In the genomic region with DNA sequence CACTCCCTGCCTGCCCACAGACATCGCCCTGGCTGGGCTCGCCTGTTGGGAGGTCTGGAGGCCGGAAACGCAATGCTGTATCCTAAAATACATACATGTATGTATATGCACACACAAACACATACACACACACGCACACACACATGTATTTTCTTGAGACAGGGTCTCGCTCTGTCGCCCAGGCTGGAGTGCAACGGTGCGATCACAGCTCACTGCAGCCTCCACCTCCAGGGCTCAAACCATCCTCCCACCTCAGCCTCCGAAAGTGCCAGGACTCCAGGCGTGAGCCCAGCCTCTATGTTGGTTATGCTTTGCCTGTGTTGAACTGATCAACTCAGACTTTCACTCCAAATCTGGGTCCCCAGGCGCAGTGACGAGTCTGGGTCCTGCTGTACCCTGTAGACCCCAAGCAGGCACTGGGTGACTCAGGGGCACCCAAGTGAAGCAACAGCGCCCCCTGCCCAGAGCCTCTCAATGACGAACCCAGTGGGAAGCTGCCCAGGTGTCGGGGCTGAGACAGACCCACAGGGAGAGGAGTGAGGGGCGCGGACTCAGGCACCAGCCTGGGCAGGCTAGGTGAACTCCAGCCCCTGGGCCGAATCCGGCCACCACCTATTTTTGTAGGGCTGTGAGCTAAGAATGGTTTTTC, we compare ENCODE assay signal across 15 cellular contexts. TPM values are rescaled to one million over a fixed set of nuclear protein-coding genes. Genes with fewer than 3 reads are reported as not detected.
DNase-seq lines count a peak whose midpoint lies in the region; ATAC-seq and TF ChIP-seq lines count a peak whose summit lies in the region.
"Had no signal": no experiment of that assay in that cellular context is flagged by ENCODE, and none has a peak within 500 bp of the region (broad histone marks: within the 10 kb centered on the region; RNA-seq: fewer than 3 reads in every experiment).

No MANE protein-coding gene starts in this region.

- H3K27ac Mint-ChIP-seq in activated CD4-positive, alpha-beta T cell treated with anti-CD3 and anti-CD28 coated beads for 36 hours, result no peak overlapping the region
- no peak overlapping the region for H3K27ac Mint-ChIP-seq in activated CD4-positive, alpha-beta T cell treated with anti-CD3 and anti-CD28 coated beads, Interleukin-2, amount 10 ng/mL, durations not matched to agents 7 days and 5 days
- H3K27ac Mint-ChIP-seq: activated B cell treated with CpG ODN at 0.5 μM for 24 hours; naive thymus-derived CD4-positive, alpha-beta T cell had no signal

- H3K27me3 ChIP-seq in GM23248 (replicated peaks; ENCODE audit: insufficient read depth), result no peaks in the 10 kb centered on the region
- peaks cover 10% of the 10 kb centered on the region for H3K27me3 ChIP-seq in kidney epithelial cell (ENCODE audit: control insufficient read depth, insufficient read depth, low read length)

- H4K20me1 ChIP-seq in GM23248 (ENCODE audit: insufficient read depth), result no peaks in the 10 kb centered on the region

- POLR2A ChIA-PET in activated CD4-positive, alpha-beta T cell treated with anti-CD3 and anti-CD28 coated beads for 36 hours (lab: Charles Lee), result no interaction called here
- POLR2A ChIA-PET in activated CD4-positive, alpha-beta T cell treated with anti-CD3 and anti-CD28 coated beads, Interleukin-2, amount 10 ng/mL, durations not matched to agents 7 days and 5 days (lab: Charles Lee), result no interaction called here
- POLR2A ChIA-PET in RWPE1 (lab: Yijun Ruan, JAX; ENCODE audit: low non-redundant PET), result no interaction called here

- peak; percentile 51 for DNase-seq in activated CD4-positive, alpha-beta T cell treated with anti-CD3 and anti-CD28 coated beads for 36 hours
- no peak for DNase-seq in activated CD4-positive, alpha-beta T cell treated with anti-CD3 and anti-CD28 coated beads, Interleukin-2, amount 10 ng/mL, durations not matched to agents 7 days and 5 days
- peak; percentile 22 for DNase-seq in GM23248
- DNase-seq in RWPE1 (ENCODE audit: low spot score), result no peak
- DNase-seq in kidney epithelial cell (ENCODE audit: low read depth), result no peak
- no peak for DNase-seq in ureter (ENCODE audit: low spot score)
- DNase-seq in SW480 (ENCODE audit: low spot score), result no peak
- no peak for DNase-seq in KG1 (lab: John Stamatoyannopoulos, UW)
- DNase-seq: activated B cell treated with CpG ODN at 0.5 μM for 24 hours; activated gamma-delta T cell; naive thymus-derived CD4-positive, alpha-beta T cell; NCI-H226; SIG-M5 had no signal

- H3K36me3 Mint-ChIP-seq in activated CD4-positive, alpha-beta T cell treated with anti-CD3 and anti-CD28 coated beads for 36 hours (ENCODE audit: low read depth), result peaks cover 5% of the 10 kb centered on the region
- H3K36me3 Mint-ChIP-seq in activated CD4-positive, alpha-beta T cell treated with anti-CD3 and anti-CD28 coated beads, Interleukin-2, amount 10 ng/mL, durations not matched to agents 7 days and 5 days (ENCODE audit: low read depth), result peaks cover 5% of the 10 kb centered on the region
- H3K36me3 Mint-ChIP-seq: IgD-negative memory B cell had no signal

- peaks cover 5% of the 10 kb centered on the region; the same call in 1 of the 2 replicates for H3F3A ChIP-seq in GM23248 (ENCODE audit: insufficient read depth)

- no peak overlapping the region for H3K9ac ChIP-seq in GM23248

- CTCF ChIA-PET in activated CD4-positive, alpha-beta T cell treated with anti-CD3 and anti-CD28 coated beads for 36 hours (lab: Charles Lee), result interaction anchor here (0.7 to 1.4 kb wide), 2 partner anchors 45 to 62 kb away, joined by 3 to 4 read pairs; no protein-coding TSS in a partner anchor
- CTCF ChIA-PET in activated CD4-positive, alpha-beta T cell treated with anti-CD3 and anti-CD28 coated beads, Interleukin-2, amount 10 ng/mL, durations not matched to agents 7 days and 5 days (lab: Charles Lee), result interaction anchor here (1.2 kb wide), 1 partner anchor 30 kb away, joined by 3 read pairs; no protein-coding TSS in a partner anchor
- CTCF ChIA-PET in RWPE1 (lab: Yijun Ruan, JAX), result interaction anchor here (0.5 kb wide), 1 partner anchor 117 kb away, joined by 3 read pairs; no protein-coding TSS in a partner anchor

- no peak overlapping the region for H3K4me2 ChIP-seq in GM23248 (ENCODE audit: unreplicated experiment)

- H3K4me3 Mint-ChIP-seq in activated CD4-positive, alpha-beta T cell treated with anti-CD3 and anti-CD28 coated beads for 36 hours, result no peak overlapping the region
- H3K4me3 Mint-ChIP-seq in activated CD4-positive, alpha-beta T cell treated with anti-CD3 and anti-CD28 coated beads, Interleukin-2, amount 10 ng/mL, durations not matched to agents 7 days and 5 days, result no peak overlapping the region
- H3K4me3 Mint-ChIP-seq: activated B cell treated with CpG ODN at 0.5 μM for 24 hours; IgD-negative memory B cell; naive thymus-derived CD4-positive, alpha-beta T cell had no signal

- no peaks in the 10 kb centered on the region for H3K9me3 Mint-ChIP-seq in activated CD4-positive, alpha-beta T cell treated with anti-CD3 and anti-CD28 coated beads for 36 hours (ENCODE audit: low read depth)
- no peaks in the 10 kb centered on the region for H3K9me3 Mint-ChIP-seq in activated CD4-positive, alpha-beta T cell treated with anti-CD3 and anti-CD28 coated beads, Interleukin-2, amount 10 ng/mL, durations not matched to agents 7 days and 5 days
- H3K9me3 Mint-ChIP-seq: activated B cell treated with CpG ODN at 0.5 μM for 24 hours; IgD-negative memory B cell; naive thymus-derived CD4-positive, alpha-beta T cell had no signal

- H3K4me3 ChIP-seq in GM23248, result no peak overlapping the region
- no peak overlapping the region for H3K4me3 ChIP-seq in kidney epithelial cell (ENCODE audit: low read depth, low read length)
- H3K4me3 ChIP-seq: thoracic aorta had no signal

- ATAC-seq in activated CD4-positive, alpha-beta T cell treated with anti-CD3 and anti-CD28 coated beads for 36 hours, result no peak
- ATAC-seq: naive thymus-derived CD4-positive, alpha-beta T cell had no signal

- H3K79me2 ChIP-seq in GM23248 (ENCODE audit: insufficient read depth), result no peaks in the 10 kb centered on the region

- in situ Hi-C loops in GM23248 (cut with MboI), result no loop called here

- H3K27me3 Mint-ChIP-seq in activated CD4-positive, alpha-beta T cell treated with anti-CD3 and anti-CD28 coated beads for 36 hours, result no peaks in the 10 kb centered on the region
- no peaks in the 10 kb centered on the region for H3K27me3 Mint-ChIP-seq in activated CD4-positive, alpha-beta T cell treated with anti-CD3 and anti-CD28 coated beads, Interleukin-2, amount 10 ng/mL, durations not matched to agents 7 days and 5 days
- H3K27me3 Mint-ChIP-seq: activated B cell treated with CpG ODN at 0.5 μM for 24 hours; IgD-negative memory B cell; naive thymus-derived CD4-positive, alpha-beta T cell had no signal

- 94 to 95% methylated on average over 20 of the region's 20 CpGs for WGBS in GM23248 (ENCODE audit: low coverage in 1 of 2, low lambda C conversion rate in 2 of 2, missing lambda C conversion rate in 2 of 2), 2 experiments

- TF ChIP-seq CTCF in RWPE1 (conservative IDR thresholded peaks at IDR 0.05; ENCODE audit: low read depth) (no peak), kidney epithelial cell (IDR thresholded peaks at IDR 0.05; ENCODE audit: insufficient read depth, low read length, poor library complexity, severe bottlenecking) (peak; percentile 35)

- no peak overlapping the region for H3K27ac ChIP-seq in GM23248
- H3K27ac ChIP-seq in RWPE1, result peak overlapping the region; percentile 80; the same call in 1 of the 2 replicates
- H3K27ac ChIP-seq: thoracic aorta had no signal

- intact Hi-C loops in activated CD4-positive, alpha-beta T cell treated with anti-CD3 and anti-CD28 coated beads for 36 hours (cut with DNase I, micrococcal nuclease), result no loop called here

- H3K4me1 Mint-ChIP-seq in activated CD4-positive, alpha-beta T cell treated with anti-CD3 and anti-CD28 coated beads for 36 hours, result no peaks in the 10 kb centered on the region
- H3K4me1 Mint-ChIP-seq in activated CD4-positive, alpha-beta T cell treated with anti-CD3 and anti-CD28 coated beads, Interleukin-2, amount 10 ng/mL, durations not matched to agents 7 days and 5 days, result no peaks in the 10 kb centered on the region
- H3K4me1 Mint-ChIP-seq: IgD-negative memory B cell; naive thymus-derived CD4-positive, alpha-beta T cell had no signal

- H3K36me3 ChIP-seq in GM23248 (ENCODE audit: low read depth), result no peaks in the 10 kb centered on the region; the same call in 1 of the 2 replicates
- no peaks in the 10 kb centered on the region for H3K36me3 ChIP-seq in kidney epithelial cell (ENCODE audit: control insufficient read depth, insufficient read depth, low read length)

- no peak overlapping the region for H2AFZ ChIP-seq in GM23248

- H3K9me2 ChIP-seq in GM23248 (ENCODE audit: insufficient read depth), result no peaks in the 10 kb centered on the region

- H3K9me3 ChIP-seq in GM23248 (ENCODE audit: low read depth), result no peaks in the 10 kb centered on the region
- H3K9me3 ChIP-seq: thoracic aorta had no signal

- peaks cover 12% of the 10 kb centered on the region for H3K4me1 ChIP-seq in GM23248 (ENCODE audit: insufficient read depth)

RNA-seq across cellular contexts. Expression of gene CACTIN, which starts 27.4 kb away (rescaled TPM):
- 10 to 100 TPM; 28.0 to 33.6 TPM for total RNA-seq in activated CD4-positive, alpha-beta T cell treated with anti-CD3 and anti-CD28 coated beads for 36 hours
- total RNA-seq in activated CD4-positive, alpha-beta T cell treated with anti-CD3 and anti-CD28 coated beads, Interleukin-2, amount 10 ng/mL, durations not matched to agents 7 days and 5 days, result 10 to 100 TPM; 31.8 to 39.1 TPM
- 29.1 and 39.0 TPM in 2 replicates for total RNA-seq in GM23248 (2014; rRNA removed; shearing (Covaris generic))
- polyA plus RNA-seq in GM23248 (2016; fragmentation: Nextera tagmentation; extraction: Ambion mirVana), result 6.9 and 8.7 TPM in 2 replicates
- total RNA-seq in kidney epithelial cell (46.6 and 48.7 TPM in 2 replicates), ureter (31.0 TPM)

RNA-seq across cellular contexts. Expression of gene PIP5K1C, which starts 46.3 kb away (rescaled TPM):
- 10 to 100 TPM; 14.6 to 15.3 TPM for total RNA-seq in activated CD4-positive, alpha-beta T cell treated with anti-CD3 and anti-CD28 coated beads for 36 hours
- 10 to 100 TPM; 18.7 to 19.5 TPM for total RNA-seq in activated CD4-positive, alpha-beta T cell treated with anti-CD3 and anti-CD28 coated beads, Interleukin-2, amount 10 ng/mL, durations not matched to agents 7 days and 5 days
- 34.0 and 43.1 TPM in 2 replicates for total RNA-seq in GM23248 (2014; rRNA removed; shearing (Covaris generic))
- 31.2 and 33.5 TPM in 2 replicates for polyA plus RNA-seq in GM23248 (2016; fragmentation: Nextera tagmentation; extraction: Ambion mirVana)
- total RNA-seq in kidney epithelial cell (26.5 and 26.6 TPM in 2 replicates), ureter (58.1 TPM)

RNA-seq across cellular contexts. Expression of gene TBXA2R, which starts 47.3 kb away (rescaled TPM):
- under 1 TPM; 0.64 to 0.72 TPM for total RNA-seq in activated CD4-positive, alpha-beta T cell treated with anti-CD3 and anti-CD28 coated beads for 36 hours
- under 1 TPM; 0.92 to 1.00 TPM for total RNA-seq in activated CD4-positive, alpha-beta T cell treated with anti-CD3 and anti-CD28 coated beads, Interleukin-2, amount 10 ng/mL, durations not matched to agents 7 days and 5 days
- total RNA-seq in GM23248 (2014; rRNA removed; shearing (Covaris generic)), result 0.76 TPM in 1 of 2 replicates, not detected in the other
- 1.9 and 2.6 TPM in 2 replicates for polyA plus RNA-seq in GM23248 (2016; fragmentation: Nextera tagmentation; extraction: Ambion mirVana)
- total RNA-seq in kidney epithelial cell (0.04 and 0.21 TPM in 2 replicates), ureter (4.5 TPM)

RNA-seq across cellular contexts. Expression of gene TJP3, which starts 54.2 kb away (rescaled TPM):
- 1 to 10 TPM; 1.0 to 2.7 TPM for total RNA-seq in activated CD4-positive, alpha-beta T cell treated with anti-CD3 and anti-CD28 coated beads for 36 hours
- total RNA-seq in activated CD4-positive, alpha-beta T cell treated with anti-CD3 and anti-CD28 coated beads, Interleukin-2, amount 10 ng/mL, durations not matched to agents 7 days and 5 days, result 1 to 10 TPM; 2.7 to 3.5 TPM
- not detected in 2 replicates for total RNA-seq in GM23248 (2014; rRNA removed; shearing (Covaris generic))
- not detected in 2 replicates for polyA plus RNA-seq in GM23248 (2016; fragmentation: Nextera tagmentation; extraction: Ambion mirVana)
- 1.7 and 7.8 TPM in 2 replicates for total RNA-seq in kidney epithelial cell
- 59.7 TPM for total RNA-seq in ureter

Comparison
In these comparisons a context has a peak if more than half of its experiments do, and no peak if none do; other contexts are left out.
1. DNase-seq: peak in activated CD4-positive, alpha-beta T cell treated with anti-CD3 and anti-CD28 coated beads for 36 hours (single experiment) and GM23248 (single experiment); none in activated CD4-positive, alpha-beta T cell treated with anti-CD3 and anti-CD28 coated beads, Interleukin-2, amount 10 ng/mL, durations not matched to agents 7 days and 5 days (single experiment), RWPE1 (single experiment), kidney epithelial cell (single experiment), ureter (single experiment), SW480 (single experiment) and KG1 (single experiment).